ENCODE assay signal across 8 cellular contexts in the genomic region with DNA sequence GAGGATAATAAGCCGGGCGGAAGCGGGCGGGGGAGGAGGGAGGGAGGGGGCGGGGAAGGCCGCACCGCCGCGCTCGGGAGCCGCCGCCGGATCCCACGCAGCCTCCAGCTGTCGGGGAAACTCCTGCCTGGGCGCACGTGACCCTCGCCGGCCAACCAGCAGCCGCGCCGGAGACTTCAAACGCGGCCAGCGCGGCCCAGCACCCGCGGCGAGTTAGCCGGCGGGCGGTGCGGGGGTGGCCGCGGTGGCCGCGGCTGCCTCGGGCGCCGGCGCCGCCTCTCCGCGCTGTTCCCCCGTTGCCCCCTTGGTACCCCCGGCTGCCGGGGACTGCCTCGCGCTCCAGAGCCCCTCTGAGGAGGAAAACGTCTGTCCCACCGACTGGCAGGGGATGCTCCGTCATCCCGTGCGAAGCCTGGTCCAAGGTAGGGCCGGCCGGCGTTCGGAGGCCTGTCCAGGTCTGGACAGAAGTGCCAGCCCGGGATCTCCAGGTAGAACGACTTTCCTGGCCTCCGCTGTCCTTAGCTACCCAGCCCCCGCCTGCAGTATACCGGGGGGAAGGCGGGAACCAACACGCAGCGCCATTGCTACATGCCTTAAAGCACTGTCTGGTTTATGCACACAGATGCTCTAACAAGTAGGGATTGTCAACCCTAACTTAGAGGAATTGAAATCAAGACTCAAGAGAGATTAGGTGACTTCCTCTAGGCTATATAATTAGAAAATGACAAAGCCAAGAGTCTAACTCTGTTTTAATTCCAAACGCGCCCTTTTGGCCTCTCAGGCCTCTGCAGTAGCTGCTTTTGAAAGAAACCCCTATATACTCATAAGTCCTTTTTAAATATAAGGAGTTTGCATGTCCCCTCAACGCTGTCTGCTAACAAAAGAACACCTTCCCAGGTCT. TPM values are rescaled to one million over a fixed set of nuclear protein-coding genes. Genes with fewer than 3 reads are reported as not detected.
DNase-seq lines count a peak whose midpoint lies in the region; ATAC-seq and TF ChIP-seq lines count a peak whose summit lies in the region.

A gene with protein sequence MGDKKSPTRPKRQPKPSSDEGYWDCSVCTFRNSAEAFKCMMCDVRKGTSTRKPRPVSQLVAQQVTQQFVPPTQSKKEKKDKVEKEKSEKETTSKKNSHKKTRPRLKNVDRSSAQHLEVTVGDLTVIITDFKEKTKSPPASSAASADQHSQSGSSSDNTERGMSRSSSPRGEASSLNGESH (minus strand): TSS at position 9 of the 901 bp plus-strand sequence. CDS start 68 bp downstream, outside the sequence.

- H3K27ac ChIP-seq in CD8-positive, alpha-beta memory T cell (ENCODE audit: low read depth, low read length): peak within 1 kb of the TSS; percentile 81

- peak within 1 kb of the TSS; percentile 82 for H3K4me3 ChIP-seq in CD8-positive, alpha-beta memory T cell (ENCODE audit: low read length)

- in situ Hi-C loops in endometrial microvascular endothelial cells (cut with HindIII; ENCODE audit: inconsistent ontology term, low pct_unique_long_range_greater_than_20kb, low sequenced_read_pairs): no loop called here

- H3K27me3 Mint-ChIP-seq in CD8-positive, alpha-beta memory T cell: peaks cover 0 to 3% of the 10 kb centered on the region in 2 donors
- no peaks in the 10 kb centered on the region for H3K27me3 Mint-ChIP-seq in mesothelial cell of epicardium (ENCODE audit: low read depth)

- no peak for TF ChIP-seq CTCF in mesothelial cell of epicardium (IDR thresholded peaks at IDR 0.05; ENCODE audit: unreplicated experiment)

- peak; percentile 80 to 89 (median 84) for DNase-seq in CD8-positive, alpha-beta memory T cell
- DNase-seq in NOMO-1 treated with dmso at 0.1 percent for 144 hours (lab: John Stamatoyannopoulos, UW; ENCODE audit: unreplicated experiment): peak; percentile 52
- DNase-seq in activated CD8-positive, alpha-beta memory T cell treated with anti-CD3 and anti-CD28 coated beads, Interleukin-2, amount 50 U/mL, for 24 hours (ENCODE audit: extremely low read depth): peak; percentile 60
- DNase-seq in mesothelial cell of epicardium (ENCODE audit: low spot score in 2 of 2, unreplicated experiment in 2 of 2): peak; percentile 88 to 91
- DNase-seq in stimulated activated CD8-positive, alpha-beta memory T cell treated with anti-CD3 and anti-CD28 coated beads, Interleukin-15, amount 100 ng/mL, for 4 hours (ENCODE audit: low read depth in 2 of 2): peak; percentile 73 to 79

- peaks cover 37 to 51% (median 46%) of the 10 kb centered on the region in 3 donors for H3K4me1 Mint-ChIP-seq in CD8-positive, alpha-beta memory T cell
- H3K4me1 Mint-ChIP-seq in mesothelial cell of epicardium: peaks cover 26% of the 10 kb centered on the region

- peaks cover 0 to 26% (median 9%) of the 10 kb centered on the region in 3 donors for H3K36me3 Mint-ChIP-seq in CD8-positive, alpha-beta memory T cell
- peaks cover 6% of the 10 kb centered on the region for H3K36me3 Mint-ChIP-seq in mesothelial cell of epicardium

- H3K4me3 Mint-ChIP-seq in CD8-positive, alpha-beta memory T cell: peak within 1 kb of the TSS; percentile 88 to 98 (median 92)
- H3K4me3 Mint-ChIP-seq in mesothelial cell of epicardium: peak within 1 kb of the TSS; percentile 91

- peaks cover 34% of the 10 kb centered on the region for H3K4me1 ChIP-seq in CD8-positive, alpha-beta memory T cell (ENCODE audit: insufficient read depth, low read length)

- no peaks in the 10 kb centered on the region for H3K9me3 Mint-ChIP-seq in CD8-positive, alpha-beta memory T cell
- no peaks in the 10 kb centered on the region for H3K9me3 Mint-ChIP-seq in mesothelial cell of epicardium

- H3K27ac Mint-ChIP-seq in CD8-positive, alpha-beta memory T cell: peak within 1 kb of the TSS; percentile 92 to 98 (median 95)
- peak within 1 kb of the TSS; percentile 95 for H3K27ac Mint-ChIP-seq in mesothelial cell of epicardium

- CTCF ChIA-PET in CD8-positive, alpha-beta memory T cell (lab: Charles Lee): interaction anchor here (0.6 kb wide), 1 partner anchor 61 kb away, joined by 3 read pairs; no protein-coding TSS in a partner anchor

- no peaks in the 10 kb centered on the region for H3K27me3 ChIP-seq in CD8-positive, alpha-beta memory T cell (ENCODE audit: insufficient read depth, low read length, poor library complexity, severe bottlenecking)

- ATAC-seq in GM19452 (IDR thresholded peaks at IDR 0.05; ENCODE audit: unreplicated experiment) (peak; percentile 74), HG03575 (IDR thresholded peaks at IDR 0.05; ENCODE audit: extremely low read depth, insufficient number of reproducible peaks, low FRiP score, unreplicated experiment) (peak; percentile 39)

- POLR2A ChIA-PET in CD8-positive, alpha-beta memory T cell (lab: Charles Lee): interaction anchor here (1.0 to 3.3 kb wide), 3 partner anchors 87 to 144 kb away, joined by 3 to 10 read pairs (median 4); a partner anchor contains a TSS

- H3K9me3 ChIP-seq in CD8-positive, alpha-beta memory T cell (ENCODE audit: low read length): no peaks in the 10 kb centered on the region

- H3K36me3 ChIP-seq in CD8-positive, alpha-beta memory T cell (ENCODE audit: insufficient read depth, low read length): no peaks in the 10 kb centered on the region

RNA-seq across cellular contexts. Expression of the gene that starts here (rescaled TPM):
- total RNA-seq in CD8-positive, alpha-beta memory T cell: 10 to 100 TPM; 36.2 to 37.8 TPM
- 26.3 TPM for polyA plus RNA-seq in CD8-positive, alpha-beta memory T cell
- 11.7 TPM for total RNA-seq in endometrial microvascular endothelial cells (ENCODE audit: inconsistent ontology term)
- 52.2 to 59.4 TPM (median 56.4 TPM) in 3 replicates for total RNA-seq in mesothelial cell of epicardium

Comparison
In these comparisons a context has a peak if more than half of its experiments do, and no peak if none do; other contexts are left out.
1. Peak in every context shown above with its lines: DNase-seq, ATAC-seq, H3K4me3 ChIP-seq and H3K27ac ChIP-seq.